In the genomic region with DNA sequence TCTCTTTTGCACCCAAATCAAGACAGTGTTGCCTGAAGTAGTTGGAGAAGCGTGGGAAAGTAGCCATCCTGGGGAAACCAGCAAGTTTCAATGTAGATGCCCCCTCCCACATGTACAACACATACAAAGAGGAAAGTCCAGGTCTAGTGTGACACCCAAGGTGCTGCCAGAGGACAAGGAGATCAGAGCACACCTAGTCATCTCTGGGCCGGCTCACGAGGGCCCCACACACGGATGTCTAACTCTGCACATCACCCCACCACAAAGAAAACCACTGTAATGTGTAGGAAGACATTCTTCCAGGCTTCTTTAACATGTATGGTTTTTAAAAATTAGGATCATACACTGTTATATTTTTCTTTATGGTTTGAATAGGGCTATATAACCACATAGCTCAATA, we compare ENCODE assay signal across 28 cellular contexts. TPM values are rescaled to one million over a fixed set of nuclear protein-coding genes. Genes with fewer than 3 reads are reported as not detected.
DNase-seq lines count a peak whose midpoint lies in the region; ATAC-seq, FAIRE-seq and TF ChIP-seq lines count a peak whose summit lies in the region.
"Had no signal": no experiment of that assay in that cellular context is flagged by ENCODE, and none has a peak within 500 bp of the region (broad histone marks: within the 10 kb centered on the region; RNA-seq: fewer than 3 reads in every experiment).

No MANE protein-coding gene starts in this region.

- no peaks in the 10 kb centered on the region for H3K36me3 Mint-ChIP-seq in stimulated activated effector memory CD8-positive, alpha-beta T cell treated with anti-CD3 and anti-CD28 coated beads, Interleukin-12 subunit alpha, Interleukin-12 subunit beta, amount 100 ng/mL, for 72 hours
- H3K36me3 Mint-ChIP-seq in neural progenitor cell = peaks cover 19% of the 10 kb centered on the region
- H3K36me3 Mint-ChIP-seq: CD4-positive, alpha-beta memory T cell had no signal

- H3K9me3 ChIP-seq in neural progenitor cell (ENCODE audit: low read depth) = no peaks in the 10 kb centered on the region
- H3K9me3 ChIP-seq: A549, Peyer's patch had no signal

- TF ChIP-seq CTCF in bronchial epithelial cell (IDR thresholded peaks at IDR 0.05; ENCODE audit: insufficient read depth, low read length, severe bottlenecking) (no peak), neural progenitor cell (IDR thresholded peaks at IDR 0.05) (no peak)

- no peak overlapping the region for H3K9ac ChIP-seq in neural progenitor cell

- H3K4me1 Mint-ChIP-seq in stimulated activated effector memory CD8-positive, alpha-beta T cell treated with anti-CD3 and anti-CD28 coated beads, Interleukin-12 subunit alpha, Interleukin-12 subunit beta, amount 100 ng/mL, for 72 hours = no peaks in the 10 kb centered on the region
- peaks cover 24% of the 10 kb centered on the region for H3K4me1 Mint-ChIP-seq in neural progenitor cell
- H3K4me1 Mint-ChIP-seq: CD4-positive, alpha-beta memory T cell had no signal

- no peak overlapping the region for H2AFZ ChIP-seq in neural progenitor cell (replicated peaks)

- ATAC-seq in HG02623 (IDR thresholded peaks at IDR 0.05; ENCODE audit: unreplicated experiment) = peak; percentile 43
- ATAC-seq in stimulated activated effector memory CD8-positive, alpha-beta T cell treated with anti-CD3 and anti-CD28 coated beads, Interleukin-12 subunit alpha, Interleukin-12 subunit beta, amount 100 ng/mL, for 72 hours = peak; percentile 42
- ATAC-seq in HG02970 (IDR thresholded peaks at IDR 0.05; ENCODE audit: low FRiP score, unreplicated experiment) = no peak
- ATAC-seq: A549, T-helper 17 cell had no signal

- peaks cover 43% of the 10 kb centered on the region for H4K20me1 ChIP-seq in neural progenitor cell (ENCODE audit: low read depth)

- no peak overlapping the region for H3K27ac ChIP-seq in neural progenitor cell
- H3K27ac ChIP-seq: A549, Peyer's patch had no signal

- H3K79me2 ChIP-seq in neural progenitor cell (ENCODE audit: low read depth) = peaks cover 26% of the 10 kb centered on the region

- H3K4me1 ChIP-seq in neural progenitor cell = peaks cover 11% of the 10 kb centered on the region
- H3K4me1 ChIP-seq: A549, Peyer's patch had no signal

- H3K27ac Mint-ChIP-seq in stimulated activated effector memory CD8-positive, alpha-beta T cell treated with anti-CD3 and anti-CD28 coated beads, Interleukin-12 subunit alpha, Interleukin-12 subunit beta, amount 100 ng/mL, for 72 hours = no peak overlapping the region
- H3K27ac Mint-ChIP-seq in neural progenitor cell = no peak overlapping the region
- H3K27ac Mint-ChIP-seq: CD4-positive, alpha-beta memory T cell; T-helper 17 cell had no signal

- H3K36me3 ChIP-seq in bronchial epithelial cell (ENCODE audit: control insufficient read depth, insufficient read depth, low read length) (peaks cover 7% of the 10 kb centered on the region), neural progenitor cell (no peaks in the 10 kb centered on the region)
- H3K36me3 ChIP-seq: MG63, Peyer's patch had no signal

- H3K27me3 ChIP-seq in bronchial epithelial cell (ENCODE audit: control insufficient read depth, insufficient read depth, low read length) = no peaks in the 10 kb centered on the region
- no peaks in the 10 kb centered on the region for H3K27me3 ChIP-seq in neural progenitor cell
- H3K27me3 ChIP-seq: MG63, Peyer's patch had no signal

- H3K4me2 ChIP-seq in neural progenitor cell = no peak overlapping the region
- H3K4me2 ChIP-seq: A549 had no signal

- H3F3A ChIP-seq in neural progenitor cell (ENCODE audit: low read depth) = no peaks in the 10 kb centered on the region

- FAIRE-seq in GM18507 (lab: Jason Lieb, UNC) (peak; percentile 62), bronchial epithelial cell (lab: Jason Lieb, UNC) (peak; percentile 23)
- FAIRE-seq: A549, GM12892, H1, HTR-8/SVneo had no signal

- peaks cover 4% of the 10 kb centered on the region for H3K27me3 Mint-ChIP-seq in neural progenitor cell (ENCODE audit: insufficient read depth, low read depth)

- H3K9me3 Mint-ChIP-seq in stimulated activated effector memory CD8-positive, alpha-beta T cell treated with anti-CD3 and anti-CD28 coated beads, Interleukin-12 subunit alpha, Interleukin-12 subunit beta, amount 100 ng/mL, for 72 hours = no peaks in the 10 kb centered on the region
- H3K9me3 Mint-ChIP-seq in neural progenitor cell = peaks cover 27% of the 10 kb centered on the region

- DNase-seq in GM18507 (ENCODE audit: extremely low spot score, insufficient read length, low read depth) (no peak), bronchial epithelial cell (ENCODE audit: low read depth) (no peak), NCI-H2029 treated with DMSO at 0.1 percent for 48 hours (lab: John Stamatoyannopoulos, UW) (no peak), neural progenitor cell (ENCODE audit: low spot score) (no peak)
- peak in 1 of 2 donors; percentile 32 for DNase-seq in stimulated activated effector memory CD8-positive, alpha-beta T cell treated with anti-CD3 and anti-CD28 coated beads, Interleukin-12 subunit alpha, Interleukin-12 subunit beta, amount 100 ng/mL, for 72 hours (ENCODE audit: low spot score in 2 of 2)
- DNase-seq: C1 segment of cervical spinal cord; CD4-positive, alpha-beta memory T cell; COR-L47; DMS79; EL; GDM1; KG1; MG63; NCI-H1694; NCI-H2081; NCI-H226; NCI-H510A; NCI-H69; Peyer's patch; SHP77 treated with DMSO at 0.1 percent for 48 hours; SW 1271; T-helper 17 cell had no signal

- H3K4me3 Mint-ChIP-seq in stimulated activated effector memory CD8-positive, alpha-beta T cell treated with anti-CD3 and anti-CD28 coated beads, Interleukin-12 subunit alpha, Interleukin-12 subunit beta, amount 100 ng/mL, for 72 hours = no peak overlapping the region
- no peak overlapping the region for H3K4me3 Mint-ChIP-seq in neural progenitor cell
- H3K4me3 Mint-ChIP-seq: CD4-positive, alpha-beta memory T cell; T-helper 17 cell had no signal

- H3K4me3 ChIP-seq in bronchial epithelial cell (ENCODE audit: low read depth, low read length) (no peak overlapping the region), neural progenitor cell (no peak overlapping the region)
- H3K4me3 ChIP-seq: A549, MG63, Peyer's patch had no signal

RNA-seq across cellular contexts. Expression of gene PARD6G, which starts 21.6 kb away (rescaled TPM):
- total RNA-seq in bronchial epithelial cell = 12.4 and 13.2 TPM in 2 replicates
- 21.8 and 25.2 TPM in 2 replicates for total RNA-seq in neural progenitor cell (ENCODE audit: low replicate concordance)
